In the genomic region with DNA sequence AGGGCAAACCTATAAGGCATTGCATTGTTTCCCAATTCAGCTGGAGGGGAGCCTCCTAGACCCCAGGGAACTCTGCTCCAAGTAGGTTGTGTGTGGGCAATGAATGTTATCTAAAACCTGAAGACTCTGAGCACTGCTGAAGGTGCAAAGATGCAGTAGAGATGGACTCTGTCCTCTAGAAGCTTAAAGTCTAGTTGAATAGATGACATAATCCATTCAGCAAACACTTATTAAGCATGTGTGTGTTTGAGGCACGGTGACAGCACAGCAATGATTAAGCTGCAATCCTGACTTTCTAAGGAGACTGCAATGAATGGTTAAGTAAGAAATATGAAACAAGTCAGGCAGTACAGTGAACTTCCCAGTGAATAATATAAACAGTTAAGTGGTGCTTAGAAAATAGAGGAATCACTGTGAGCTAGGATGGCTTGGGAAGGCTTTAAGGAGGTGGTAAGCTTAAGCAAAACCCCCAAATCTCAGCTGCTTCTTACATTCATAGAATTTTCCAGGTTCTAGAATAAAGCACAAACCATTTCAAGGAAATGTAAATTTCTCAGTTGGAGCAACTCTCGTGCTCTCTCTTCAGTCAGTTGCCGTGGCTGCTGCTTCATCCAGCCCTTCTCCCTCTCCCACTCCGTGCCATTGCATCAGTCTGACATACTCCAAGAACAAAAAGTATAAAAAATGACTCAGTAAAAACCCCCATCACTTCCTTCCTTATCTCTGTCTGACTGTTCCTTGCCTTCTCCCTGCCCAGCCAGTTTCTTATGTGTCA, we compare ENCODE assay signal across 1 cellular context.
A peak's percentile ranks its signal among the peaks of the same experiment; 100 is the strongest.
TF ChIP-seq lines count a peak whose summit lies in the region.

No MANE protein-coding gene starts in this region.

TF ChIP-seq in K562, 482 proteins besides CTCF, POLR2A, EP300 and RAD21 (continued from another document and continues in another):
- no peak for TF ChIP-seq CTCFL (IDR thresholded peaks at IDR 0.05; ENCODE audit: borderline replicate concordance, insufficient read depth, low read depth, low read length, poor library complexity, severe bottlenecking)
- no peak for TF ChIP-seq ZNF408 (CRISPR knock-in tag; IDR thresholded peaks at IDR 0.05; ENCODE audit: low read depth)
- no peak for TF ChIP-seq FOXP4 (CRISPR knock-in tag; IDR thresholded peaks at IDR 0.05; ENCODE audit: borderline replicate concordance)
- TF ChIP-seq, protein P1, sequence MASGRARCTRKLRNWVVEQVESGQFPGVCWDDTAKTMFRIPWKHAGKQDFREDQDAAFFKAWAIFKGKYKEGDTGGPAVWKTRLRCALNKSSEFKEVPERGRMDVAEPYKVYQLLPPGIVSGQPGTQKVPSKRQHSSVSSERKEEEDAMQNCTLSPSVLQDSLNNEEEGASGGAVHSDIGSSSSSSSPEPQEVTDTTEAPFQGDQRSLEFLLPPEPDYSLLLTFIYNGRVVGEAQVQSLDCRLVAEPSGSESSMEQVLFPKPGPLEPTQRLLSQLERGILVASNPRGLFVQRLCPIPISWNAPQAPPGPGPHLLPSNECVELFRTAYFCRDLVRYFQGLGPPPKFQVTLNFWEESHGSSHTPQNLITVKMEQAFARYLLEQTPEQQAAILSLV (tag; IDR thresholded peaks at IDR 0.05), result peak; percentile 63
- no peak for TF ChIP-seq HIVEP1 (CRISPR knock-in tag; IDR thresholded peaks at IDR 0.05)
- 0 out of 2 replicates have a peak, but pooled peaks have one; percentile 49 for TF ChIP-seq PTTG1 (tag; IDR thresholded peaks at IDR 0.05; ENCODE audit: low read depth)
- TF ChIP-seq ZNF445 (CRISPR knock-in tag; IDR thresholded peaks at IDR 0.05; ENCODE audit: low read depth), result no peak
- peak; percentile 86 for TF ChIP-seq EP400 (IDR thresholded peaks at IDR 0.05)
- TF ChIP-seq NR2C2 (CRISPR knock-in tag; IDR thresholded peaks at IDR 0.05), result no peak
- peak; percentile 61; the same call in 1 of the 2 replicates for TF ChIP-seq NR2C2 (tag; IDR thresholded peaks at IDR 0.05)
- TF ChIP-seq YY1 (IDR thresholded peaks at IDR 0.05; ENCODE audit: borderline replicate concordance in 1 of 3, control insufficient read depth in 1 of 3, extremely low read depth in 1 of 3, insufficient read depth in 3 of 3, insufficient read length in 1 of 3, insufficient replicate concordance in 2 of 3, low read depth in 1 of 3, low read length in 2 of 3), result peak in 1 of 3 experiments; percentile 24
- 0 out of 2 replicates have a peak, but pooled peaks have one; percentile 49 for TF ChIP-seq AFF4 (CRISPR knock-in tag; IDR thresholded peaks at IDR 0.05)
- peak; percentile 84 for TF ChIP-seq C11orf30 (IDR thresholded peaks at IDR 0.05; ENCODE audit: low read depth)
- peak; percentile 42; the same call in 1 of the 2 replicates for TF ChIP-seq FOXM1 (IDR thresholded peaks at IDR 0.05; ENCODE audit: low read depth)
- no peak for TF ChIP-seq FOXM1 (CRISPR knock-in tag; IDR thresholded peaks at IDR 0.05; ENCODE audit: low read depth)
- TF ChIP-seq BHLHE40 (IDR thresholded peaks at IDR 0.05; ENCODE audit: low read length), result peak; percentile 33; the same call in 1 of the 2 replicates
- peak; percentile 36; the same call in 1 of the 2 replicates for TF ChIP-seq GTF2A2 (tag; IDR thresholded peaks at IDR 0.05)
- TF ChIP-seq TCF7L2 (IDR thresholded peaks at IDR 0.05; ENCODE audit: low read depth, low read length), result no peak
- TF ChIP-seq NFATC3 (IDR thresholded peaks at IDR 0.05), result 0 out of 2 replicates have a peak, but pooled peaks have one; percentile 77
- no peak for TF ChIP-seq SP1 (CRISPR knock-in tag; IDR thresholded peaks at IDR 0.05)
- TF ChIP-seq MAZ (CRISPR knock-in tag; conservative IDR thresholded peaks at IDR 0.05 in 1 of 2, IDR thresholded peaks at IDR 0.05 in 1 of 2), result peak; percentile 28 to 48; a peak in 1 of 4 replicates
- TF ChIP-seq FOXK2 (conservative IDR thresholded peaks at IDR 0.05 in 1 of 2, IDR thresholded peaks at IDR 0.05 in 1 of 2; ENCODE audit: low read depth in 2 of 2), result peak in 1 of 2 experiments; percentile 43; a peak in 2 of 4 replicates
- TF ChIP-seq TRIM24 (IDR thresholded peaks at IDR 0.05), result peak; percentile 69 to 70; a peak in 3 of 4 replicates
- TF ChIP-seq SPI1 (IDR thresholded peaks at IDR 0.05; ENCODE audit: borderline replicate concordance, low read depth, low read length), result peak; percentile 60; the same call in 1 of the 2 replicates
- peak; percentile 69 for TF ChIP-seq BACH1 (tag; IDR thresholded peaks at IDR 0.05)
- peak; percentile 89 for TF ChIP-seq SMARCE1 (IDR thresholded peaks at IDR 0.05)
- peak; percentile 51 for TF ChIP-seq HDAC3 (IDR thresholded peaks at IDR 0.05; ENCODE audit: borderline replicate concordance, partially characterized antibody)
- peak; percentile 76; the same call in 1 of the 2 replicates for TF ChIP-seq ZNF384 (IDR thresholded peaks at IDR 0.05; ENCODE audit: low read depth, low read length)
- TF ChIP-seq, protein P2, sequence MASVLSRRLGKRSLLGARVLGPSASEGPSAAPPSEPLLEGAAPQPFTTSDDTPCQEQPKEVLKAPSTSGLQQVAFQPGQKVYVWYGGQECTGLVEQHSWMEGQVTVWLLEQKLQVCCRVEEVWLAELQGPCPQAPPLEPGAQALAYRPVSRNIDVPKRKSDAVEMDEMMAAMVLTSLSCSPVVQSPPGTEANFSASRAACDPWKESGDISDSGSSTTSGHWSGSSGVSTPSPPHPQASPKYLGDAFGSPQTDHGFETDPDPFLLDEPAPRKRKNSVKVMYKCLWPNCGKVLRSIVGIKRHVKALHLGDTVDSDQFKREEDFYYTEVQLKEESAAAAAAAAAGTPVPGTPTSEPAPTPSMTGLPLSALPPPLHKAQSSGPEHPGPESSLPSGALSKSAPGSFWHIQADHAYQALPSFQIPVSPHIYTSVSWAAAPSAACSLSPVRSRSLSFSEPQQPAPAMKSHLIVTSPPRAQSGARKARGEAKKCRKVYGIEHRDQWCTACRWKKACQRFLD (CRISPR knock-in tag; IDR thresholded peaks at IDR 0.05), result peak; percentile 53; the same call in 1 of the 2 replicates
- peak; percentile 56 for TF ChIP-seq RFX1 (IDR thresholded peaks at IDR 0.05)
- peak; percentile 44; the same call in 1 of the 2 replicates for TF ChIP-seq ZNF311 (CRISPR knock-in tag; IDR thresholded peaks at IDR 0.05)
- TF ChIP-seq ZEB2 (IDR thresholded peaks at IDR 0.05), result 0 out of 2 replicates have a peak, but pooled peaks have one; percentile 68
- TF ChIP-seq TAF7 (tag; IDR thresholded peaks at IDR 0.05), result peak; percentile 53; the same call in 1 of the 2 replicates
- TF ChIP-seq ATF7 (IDR thresholded peaks at IDR 0.05), result peak; percentile 67
- peak; percentile 83 for TF ChIP-seq NFE2 (IDR thresholded peaks at IDR 0.05; ENCODE audit: low read depth)
- TF ChIP-seq GABPB2 (CRISPR knock-in tag; conservative IDR thresholded peaks at IDR 0.05), result no peak
- peak; percentile 83 for TF ChIP-seq JUND (IDR thresholded peaks at IDR 0.05; ENCODE audit: borderline replicate concordance, low read depth, low read length)
- TF ChIP-seq JUND (tag; IDR thresholded peaks at IDR 0.05; ENCODE audit: borderline replicate concordance, low read depth, low read length), result peak; percentile 73; the same call in 1 of the 3 replicates
- TF ChIP-seq ZNF518B (CRISPR knock-in tag; IDR thresholded peaks at IDR 0.05), result no peak
- peak; percentile 89; the same call in 1 of the 2 replicates for TF ChIP-seq LEF1 (IDR thresholded peaks at IDR 0.05)
- TF ChIP-seq TBL1XR1 (IDR thresholded peaks at IDR 0.05; ENCODE audit: low read length in 2 of 2), result peak in 1 of 2 experiments; percentile 42; a peak in 1 of 4 replicates
- no peak for TF ChIP-seq ZC3H8 (IDR thresholded peaks at IDR 0.05)
- TF ChIP-seq SMARCA4 (IDR thresholded peaks at IDR 0.05), result peak; percentile 91
- TF ChIP-seq ELK3 (CRISPR knock-in tag; IDR thresholded peaks at IDR 0.05), result no peak
- TF ChIP-seq HNRNPK (IDR thresholded peaks at IDR 0.05; ENCODE audit: low read depth, low read length, poor library complexity, severe bottlenecking), result no peak
- peak; percentile 87 for TF ChIP-seq ZNF584 (CRISPR knock-in tag; IDR thresholded peaks at IDR 0.05; ENCODE audit: low read depth)
- no peak for TF ChIP-seq U2AF2 (optimal IDR thresholded peaks at IDR 0.05; ENCODE audit: low read depth, low read length)
- TF ChIP-seq ARID1B (IDR thresholded peaks at IDR 0.05), result peak; percentile 88
